ENCODE assay signal across 17 cellular contexts in genomic region chr7:124782335-124782734, GRCh38. TPM values are rescaled to one million over a fixed set of nuclear protein-coding genes. Genes with fewer than 3 reads are reported as not detected.
DNase-seq lines count a peak whose midpoint lies in the region; ATAC-seq, FAIRE-seq and TF ChIP-seq lines count a peak whose summit lies in the region.
"Had no signal": no experiment of that assay in that cellular context is flagged by ENCODE, and none has a peak within 500 bp of the region (broad histone marks: within the 10 kb centered on the region; RNA-seq: fewer than 3 reads in every experiment).

No MANE protein-coding gene starts in this region.

- H2AK5ac ChIP-seq in H1 (ENCODE audit: low read depth, low read length) (no peak overlapping the region), neuronal stem cell (ENCODE audit: low read depth, low read length) (no peak overlapping the region)

- H2BK20ac ChIP-seq in H1 (ENCODE audit: low read length), result no peak overlapping the region

- peaks cover 12% of the 10 kb centered on the region; the same call in 1 of the 2 replicates for H3K9me2 ChIP-seq in GM23338 (ENCODE audit: insufficient read depth)

- TF ChIP-seq RAD21 in H1 (IDR thresholded peaks at IDR 0.05 in 1 of 2, conservative IDR thresholded peaks at IDR 0.05 in 1 of 2; ENCODE audit: low read depth in 2 of 2, low read length in 2 of 2), result no peak

- ATAC-seq in GM23338 (peak; percentile 32), GM19328 (IDR thresholded peaks at IDR 0.05; ENCODE audit: unreplicated experiment) (no peak)

- peaks cover 25% of the 10 kb centered on the region for H3K4me1 Mint-ChIP-seq in GM23338
- H3K4me1 Mint-ChIP-seq: CD8-positive, alpha-beta memory T cell had no signal

- H3K36me3 Mint-ChIP-seq in GM23338 (ENCODE audit: low read depth), result no peaks in the 10 kb centered on the region
- H3K36me3 Mint-ChIP-seq: CD8-positive, alpha-beta memory T cell had no signal

- POLR2A ChIA-PET in H1 (lab: Charles Lee; ENCODE audit: partially characterized antibody), result interaction anchor here (0.7 kb wide), 2 partner anchors 9 to 330 kb away, joined by 3 read pairs; no protein-coding TSS in a partner anchor

- H3F3A ChIP-seq in GM23338 (replicated peaks; ENCODE audit: low read depth), result no peaks in the 10 kb centered on the region

- H3K4me2 ChIP-seq in GM23338 (peak overlapping the region; percentile 56; the same call in 1 of the 2 replicates), H1 (ENCODE audit: insufficient read depth in 1 of 2, low read depth in 2 of 2, low read length in 2 of 2) (no peak overlapping the region), neuronal stem cell (ENCODE audit: insufficient read depth, low read length, poor library complexity, severe bottlenecking) (no peak overlapping the region)
- H3K4me2 ChIP-seq: BLaER1 had no signal

- CTCF ChIA-PET in H1 (lab: Charles Lee; ENCODE audit: partially characterized antibody), result interaction anchor here (0.7 to 1.3 kb wide), 4 partner anchors 12 to 628 kb away, joined by 3 to 6 read pairs (median 4); no protein-coding TSS in a partner anchor

- no peaks in the 10 kb centered on the region for H3K79me2 ChIP-seq in GM23338 (replicated peaks; ENCODE audit: insufficient read depth)
- H3K79me2 ChIP-seq in H1 (ENCODE audit: control insufficient read depth in 1 of 2, insufficient read depth in 2 of 2, low read length in 2 of 2), result no peaks in the 10 kb centered on the region

- H4K20me1 ChIP-seq in GM23338 (replicated peaks; ENCODE audit: insufficient read depth), result no peaks in the 10 kb centered on the region
- no peaks in the 10 kb centered on the region for H4K20me1 ChIP-seq in H1 (replicated peaks in 1 of 2; ENCODE audit: control insufficient read depth in 1 of 2, insufficient read depth in 2 of 2, low read length in 2 of 2)
- H4K20me1 ChIP-seq: BLaER1 had no signal

- H3K4me1 ChIP-seq in GM23338 (ENCODE audit: insufficient read depth) (peaks cover 25% of the 10 kb centered on the region), H1 (replicated peaks in 1 of 4; ENCODE audit: control insufficient read depth in 3 of 4, insufficient read depth in 4 of 4, low read length in 3 of 4) (peaks cover 0 to 8% (median 3%) of the 10 kb centered on the region in 4 experiments; a peak in 5 of 7 replicates), neuronal stem cell (ENCODE audit: control insufficient read depth in 2 of 2, insufficient read depth in 1 of 2, low read depth in 1 of 2, low read length in 2 of 2) (peaks cover 3 to 4% of the 10 kb centered on the region in 2 donors)
- H3K4me1 ChIP-seq: BLaER1, Caco-2 had no signal

- H4K91ac ChIP-seq in H1 (replicated peaks; ENCODE audit: insufficient read length, low read length), result peak overlapping the region; percentile 84
- H4K91ac ChIP-seq in neuronal stem cell (ENCODE audit: low read depth, low read length, poor library complexity), result no peak overlapping the region

- H3K4me3 ChIP-seq in GM23338 (no peak overlapping the region), H1 (ENCODE audit: extremely low read depth in 1 of 4, insufficient read depth in 2 of 4, low read depth in 3 of 4, low read length in 4 of 4) (no peak overlapping the region), neuronal stem cell (ENCODE audit: low read length in 2 of 2) (no peak overlapping the region)
- H3K4me3 ChIP-seq: BLaER1, GM23248 had no signal

- H3K4ac ChIP-seq in H1 (replicated peaks; ENCODE audit: insufficient read length, low read depth, low read length), result no peak overlapping the region
- H3K4ac ChIP-seq in neuronal stem cell (ENCODE audit: low read length), result no peak overlapping the region

- H2BK12ac ChIP-seq in H1 (ENCODE audit: low read depth, low read length) (no peak overlapping the region), neuronal stem cell (ENCODE audit: low read length) (no peak overlapping the region)

- H3K79me1 ChIP-seq in H1 (ENCODE audit: low read depth, low read length) (no peaks in the 10 kb centered on the region), neuronal stem cell (ENCODE audit: low read depth, low read length) (no peaks in the 10 kb centered on the region)

- no peak for TF ChIP-seq CTCF in GM23338 (conservative IDR thresholded peaks at IDR 0.05; ENCODE audit: low read depth in 2 of 2)
- no peak for TF ChIP-seq CTCF in H1 (IDR thresholded peaks at IDR 0.05; ENCODE audit: control extremely low read depth in 1 of 3, insufficient read depth in 1 of 3, low read depth in 1 of 3, low read length in 3 of 3)

- no peak overlapping the region for H4K5ac ChIP-seq in H1 (ENCODE audit: insufficient read length, low read depth, low read length)

- H3K23me2 ChIP-seq in H1 (ENCODE audit: low read depth, low read length), result peaks cover 2% of the 10 kb centered on the region; the same call in 1 of the 2 replicates

- H3K27me3 ChIP-seq in GM23338 (ENCODE audit: insufficient read depth) (no peaks in the 10 kb centered on the region), H1 (replicated peaks in 1 of 4; ENCODE audit: control insufficient read depth in 3 of 4, extremely low read depth in 1 of 4, insufficient read depth in 3 of 4, low read length in 3 of 4) (no peaks in the 10 kb centered on the region), neuronal stem cell (ENCODE audit: control insufficient read depth in 3 of 3, insufficient read depth in 3 of 3, low read depth in 1 of 3, low read length in 3 of 3) (no peaks in the 10 kb centered on the region)
- H3K27me3 ChIP-seq: BLaER1 had no signal

- H3K14ac ChIP-seq in H1 (ENCODE audit: insufficient read length), result no peak overlapping the region
- H3K14ac ChIP-seq in neuronal stem cell (ENCODE audit: low read length), result no peak overlapping the region

- H3K4me3 Mint-ChIP-seq in GM23338, result no peak overlapping the region
- H3K4me3 Mint-ChIP-seq: CD8-positive, alpha-beta memory T cell; H9 had no signal

- peaks cover 2% of the 10 kb centered on the region for H3K27me3 Mint-ChIP-seq in GM23338 (ENCODE audit: insufficient read depth, low read depth, poor library complexity)

- 71% methylated on average over 3 of the region's 3 CpGs; no CpG with 5 or more reads in 1 of the 2 experiments for WGBS in H1 (ENCODE audit: extremely low coverage in 1 of 2, insufficient coverage in 1 of 2, insufficient read length in 1 of 2, insufficient replicate concordance in 2 of 2, low coverage in 1 of 2, low lambda C conversion rate in 2 of 2, missing lambda C conversion rate in 1 of 2), 2 experiments
- no CpG with 5 or more reads among the region's 3 CpGs for WGBS in neuronal stem cell (ENCODE audit: extremely low coverage in 2 of 2, insufficient read length in 2 of 2, insufficient replicate concordance in 1 of 2), 2 donors

- no peaks in the 10 kb centered on the region for H3K36me3 ChIP-seq in GM23338 (ENCODE audit: insufficient read depth)
- no peaks in the 10 kb centered on the region for H3K36me3 ChIP-seq in H1 (ENCODE audit: control insufficient read depth in 2 of 4, insufficient read depth in 4 of 4, low read length in 3 of 4)
- H3K36me3 ChIP-seq in neuronal stem cell (replicated peaks in 1 of 2; ENCODE audit: control insufficient read depth in 2 of 2, insufficient read depth in 2 of 2, low read length in 2 of 2), result no peaks in the 10 kb centered on the region
- H3K36me3 ChIP-seq: BLaER1 had no signal

- H2BK120ac ChIP-seq in H1 (replicated peaks; ENCODE audit: low read depth, low read length) (no peak overlapping the region), neuronal stem cell (ENCODE audit: low read depth, low read length) (no peak overlapping the region)

- no peak overlapping the region for H3K23ac ChIP-seq in H1 (ENCODE audit: insufficient read length)
- H3K23ac ChIP-seq in neuronal stem cell (ENCODE audit: low read depth, low read length, poor library complexity), result no peak overlapping the region

- H3K9ac ChIP-seq in H1 (replicated peaks in 1 of 4; ENCODE audit: extremely low read depth in 1 of 4, low read depth in 3 of 4, low read length in 3 of 4), result no peak overlapping the region
- no peak overlapping the region for H3K9ac ChIP-seq in neuronal stem cell (ENCODE audit: low read depth, low read length, poor library complexity)
- H3K9ac ChIP-seq: BLaER1, GM23248 had no signal

- DNase-seq in GM23338 (ENCODE audit: low spot score) (peak; percentile 65), H1 (ENCODE audit: low read depth in 1 of 2, low spot score in 2 of 2) (no peak), islet precursor cell (peak; percentile 54), neuronal stem cell (ENCODE audit: low spot score) (no peak), NCI-H187 (lab: John Stamatoyannopoulos, UW) (no peak), HUDEP-2 (lab: John Stamatoyannopoulos, UW; ENCODE audit: unreplicated experiment in 76 of 76) (no peak), NCI-H146 treated with DMSO at 0.1 percent for 48 hours (lab: John Stamatoyannopoulos, UW; ENCODE audit: unreplicated experiment) (no peak)
- DNase-seq: 8988T; AML-193; Caco-2; CD8-positive, alpha-beta memory T cell; DND-41; GF-D8; GM23248; H9 had no signal

- TF ChIP-seq EP300 in H1 (IDR thresholded peaks at IDR 0.05; ENCODE audit: borderline replicate concordance in 1 of 2, low read depth in 2 of 2, low read length in 2 of 2), result no peak

- TF ChIP-seq POLR2A in H1 (IDR thresholded peaks at IDR 0.05; ENCODE audit: control extremely low read depth in 1 of 2, low read depth in 2 of 2, low read length in 2 of 2), result no peak

- FAIRE-seq in H1 (lab: Jason Lieb, UNC), result no peak

- H3K56ac ChIP-seq in H1 (replicated peaks; ENCODE audit: insufficient read length, low read depth, low read length), result no peak overlapping the region

- H3K18ac ChIP-seq in H1 (ENCODE audit: extremely low read depth, low read length) (no peak overlapping the region), neuronal stem cell (ENCODE audit: low read length) (no peak overlapping the region)

- H2AFZ ChIP-seq in GM23338 (peak overlapping the region; percentile 91), H1 (ENCODE audit: low read length) (peak overlapping the region; percentile 78), neuronal stem cell (ENCODE audit: low read length) (peak overlapping the region; percentile 43)
- H2AFZ ChIP-seq: GM23248 had no signal

- H4K8ac ChIP-seq in H1 (ENCODE audit: extremely low read depth, insufficient read depth, low read length) (peak overlapping the region; percentile 76; the same call in 1 of the 2 replicates), neuronal stem cell (ENCODE audit: low read depth, low read length) (no peak overlapping the region)

- H2BK15ac ChIP-seq in H1 (ENCODE audit: low read length) (no peak overlapping the region), neuronal stem cell (ENCODE audit: low read length) (no peak overlapping the region)

- peak overlapping the region; percentile 80 for H3K27ac ChIP-seq in GM23338 (ENCODE audit: low read depth)
- no peak overlapping the region for H3K27ac ChIP-seq in H1 (ENCODE audit: low read depth, low read length)
- H3K27ac ChIP-seq in neuronal stem cell (replicated peaks; ENCODE audit: low read length), result no peak overlapping the region
- H3K27ac ChIP-seq: BLaER1, GM23248 had no signal

- H2BK5ac ChIP-seq in H1 (ENCODE audit: low read depth, low read length) (peak overlapping the region; percentile 63; the same call in 1 of the 2 replicates), neuronal stem cell (ENCODE audit: low read length) (no peak overlapping the region)

- H3K9me3 ChIP-seq in H1 (ENCODE audit: insufficient read depth in 2 of 2, low read depth in 1 of 2, low read length in 1 of 2), result no peaks in the 10 kb centered on the region
- H3K9me3 ChIP-seq in neuronal stem cell (replicated peaks in 1 of 2; ENCODE audit: control insufficient read depth in 2 of 2, insufficient read depth in 1 of 2, low read depth in 1 of 2, low read length in 2 of 2), result no peaks in the 10 kb centered on the region
- H3K9me3 ChIP-seq: BLaER1, Caco-2 had no signal

- H3K9me3 Mint-ChIP-seq in GM23338, result no peaks in the 10 kb centered on the region
- H3K9me3 Mint-ChIP-seq: CD8-positive, alpha-beta memory T cell; H9 had no signal

- no peak overlapping the region for H3K27ac Mint-ChIP-seq in GM23338
- H3K27ac Mint-ChIP-seq: CD8-positive, alpha-beta memory T cell had no signal

RNA-seq across cellular contexts. Expression of gene GPR37, which starts 16.7 kb away (rescaled TPM):
- total RNA-seq in GM23338 (2014; rRNA removed; shearing (Covaris generic)), result 6.8 and 8.5 TPM in 2 replicates
- polyA plus RNA-seq in GM23338 (2016; fragmentation: Nextera tagmentation; extraction: Ambion mirVana) (3.7 and 3.9 TPM in 2 replicates), H1 (2011; rRNA removed) (1.5 and 3.1 TPM in 2 replicates)
- total RNA-seq in H1 (2021; fragmentation: NEBNext Ultra II Directional; extraction: Animal tissue kit (Norgen Biotek cat#: 25700)), result 15.5 and 17.4 TPM in 2 replicates
- polyA plus RNA-seq in H1 (2011; cell fraction: cytosol; rRNA removed), result 2.2 TPM
- 3.0 TPM for polyA plus RNA-seq in H1 (2011; cell fraction: nucleus; rRNA removed)
- 5.0 to 7.8 TPM (median 6.1 TPM) in 4 replicates for polyA plus RNA-seq in H1 (2012, experiment 1 of 2)
- 5.4 TPM for polyA plus RNA-seq in H1 (2012, experiment 2 of 2)
- polyA plus RNA-seq in H1 (2013, experiment 1 of 2), result 24.4 TPM
- 24.6 TPM for polyA plus RNA-seq in H1 (2013, experiment 2 of 2)
- polyA minus RNA-seq in H1 (2011; rRNA and poly(A)+ RNA removed), result 3.4 and 4.6 TPM in 2 replicates
- polyA minus RNA-seq in H1 (2011; cell fraction: cytosol; rRNA and poly(A)+ RNA removed), result 2.7 TPM
- 5.5 TPM for polyA minus RNA-seq in H1 (2011; cell fraction: nucleus; rRNA and poly(A)+ RNA removed)
- polyA plus RNA-seq in neuronal stem cell (2013, experiment 1 of 2), result 1.8 TPM
- 1.9 TPM for polyA plus RNA-seq in neuronal stem cell (2013, experiment 2 of 2)
- total RNA-seq: CD8-positive, alpha-beta memory T cell; GM23248 had no signal
- polyA plus RNA-seq: CD8-positive, alpha-beta memory T cell; GM23248 had no signal

Comparison
In these comparisons a context has a peak if more than half of its experiments do, and no peak if none do; other contexts are left out.
1. DNase-seq: peak in GM23338 (single experiment) and islet precursor cell (single experiment); none in H1 (0 of 2), neuronal stem cell (single experiment), NCI-H187 (0 of 2), HUDEP-2 (0 of 76) and NCI-H146 treated with DMSO at 0.1 percent for 48 hours (single experiment).
2. Peak in every context shown above with its lines, with median percentiles within 50 percentile points of each other: H2AFZ ChIP-seq.